In the genomic region with DNA sequence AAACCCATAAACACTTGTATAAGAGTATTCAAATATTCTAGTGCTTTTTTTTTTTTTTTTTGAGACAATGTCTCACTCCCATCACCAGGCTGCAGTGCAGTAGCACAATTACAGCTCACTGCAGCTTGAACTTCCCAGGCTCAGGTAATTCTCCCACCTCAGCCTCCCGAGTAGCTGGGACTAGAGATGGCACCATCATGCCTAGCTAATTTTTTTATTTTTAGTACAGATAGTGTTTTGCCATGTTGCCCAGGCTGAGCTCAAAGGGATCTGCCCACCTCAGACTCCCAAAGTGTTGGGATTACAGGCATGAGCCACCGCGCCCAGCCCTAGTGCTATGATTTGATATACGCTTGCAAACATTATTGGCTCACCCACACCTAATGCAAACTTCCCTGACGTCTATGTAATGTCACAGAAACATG, we compare ENCODE assay signal across 1 cellular context.
TF ChIP-seq lines count a peak whose summit lies in the region.

No MANE protein-coding gene starts in this region.

TF ChIP-seq in GM12878, 131 proteins besides CTCF, POLR2A, EP300 and RAD21 (continued from another document):
- TF ChIP-seq ZNF274 (IDR thresholded peaks at IDR 0.05; ENCODE audit: insufficient read depth, insufficient read length): no peak
- TF ChIP-seq, protein P1, sequence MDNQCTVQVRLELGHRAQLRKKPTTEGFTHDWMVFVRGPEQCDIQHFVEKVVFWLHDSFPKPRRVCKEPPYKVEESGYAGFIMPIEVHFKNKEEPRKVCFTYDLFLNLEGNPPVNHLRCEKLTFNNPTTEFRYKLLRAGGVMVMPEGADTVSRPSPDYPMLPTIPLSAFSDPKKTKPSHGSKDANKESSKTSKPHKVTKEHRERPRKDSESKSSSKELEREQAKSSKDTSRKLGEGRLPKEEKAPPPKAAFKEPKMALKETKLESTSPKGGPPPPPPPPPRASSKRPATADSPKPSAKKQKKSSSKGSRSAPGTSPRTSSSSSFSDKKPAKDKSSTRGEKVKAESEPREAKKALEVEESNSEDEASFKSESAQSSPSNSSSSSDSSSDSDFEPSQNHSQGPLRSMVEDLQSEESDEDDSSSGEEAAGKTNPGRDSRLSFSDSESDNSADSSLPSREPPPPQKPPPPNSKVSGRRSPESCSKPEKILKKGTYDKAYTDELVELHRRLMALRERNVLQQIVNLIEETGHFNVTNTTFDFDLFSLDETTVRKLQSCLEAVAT (IDR thresholded peaks at IDR 0.05): peak; percentile 73
- no peak for TF ChIP-seq WRNIP1 (IDR thresholded peaks at IDR 0.05; ENCODE audit: borderline replicate concordance, low read depth, low read length)
- 0 out of 2 replicates have a peak, but pooled peaks have one; percentile 22 for TF ChIP-seq MXI1 (IDR thresholded peaks at IDR 0.05; ENCODE audit: low read depth, low read length)
- no peak for TF ChIP-seq SMARCA5 (IDR thresholded peaks at IDR 0.05)
- peak; percentile 35; the same call in 1 of the 2 replicates for TF ChIP-seq IKZF1 (conservative IDR thresholded peaks at IDR 0.05)
- no peak for TF ChIP-seq NR2F1 (conservative IDR thresholded peaks at IDR 0.05)
- no peak for TF ChIP-seq ATF7 (IDR thresholded peaks at IDR 0.05; ENCODE audit: low read depth)
- no peak for TF ChIP-seq EED (IDR thresholded peaks at IDR 0.05; ENCODE audit: low read depth)
- no peak for TF ChIP-seq SREBF2 (IDR thresholded peaks at IDR 0.05; ENCODE audit: low read length)
- peak; percentile 15 to 27; a peak in 2 of 4 replicates for TF ChIP-seq IKZF2 (IDR thresholded peaks at IDR 0.05)
- TF ChIP-seq MTA3 (IDR thresholded peaks at IDR 0.05; ENCODE audit: borderline replicate concordance, low read length): no peak
- TF ChIP-seq MTA2 (IDR thresholded peaks at IDR 0.05; ENCODE audit: low read depth): no peak
- TF ChIP-seq, protein P2, sequence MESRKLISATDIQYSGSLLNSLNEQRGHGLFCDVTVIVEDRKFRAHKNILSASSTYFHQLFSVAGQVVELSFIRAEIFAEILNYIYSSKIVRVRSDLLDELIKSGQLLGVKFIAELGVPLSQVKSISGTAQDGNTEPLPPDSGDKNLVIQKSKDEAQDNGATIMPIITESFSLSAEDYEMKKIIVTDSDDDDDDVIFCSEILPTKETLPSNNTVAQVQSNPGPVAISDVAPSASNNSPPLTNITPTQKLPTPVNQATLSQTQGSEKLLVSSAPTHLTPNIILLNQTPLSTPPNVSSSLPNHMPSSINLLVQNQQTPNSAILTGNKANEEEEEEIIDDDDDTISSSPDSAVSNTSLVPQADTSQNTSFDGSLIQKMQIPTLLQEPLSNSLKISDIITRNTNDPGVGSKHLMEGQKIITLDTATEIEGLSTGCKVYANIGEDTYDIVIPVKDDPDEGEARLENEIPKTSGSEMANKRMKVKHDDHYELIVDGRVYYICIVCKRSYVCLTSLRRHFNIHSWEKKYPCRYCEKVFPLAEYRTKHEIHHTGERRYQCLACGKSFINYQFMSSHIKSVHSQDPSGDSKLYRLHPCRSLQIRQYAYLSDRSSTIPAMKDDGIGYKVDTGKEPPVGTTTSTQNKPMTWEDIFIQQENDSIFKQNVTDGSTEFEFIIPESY (IDR thresholded peaks at IDR 0.05): no peak
- peak; percentile 83; the same call in 1 of the 2 replicates for TF ChIP-seq ZNF384 (IDR thresholded peaks at IDR 0.05; ENCODE audit: borderline replicate concordance, low read depth, low read length)
- TF ChIP-seq BRCA1 (IDR thresholded peaks at IDR 0.05; ENCODE audit: low read depth, low read length): no peak
- no peak for TF ChIP-seq BMI1 (IDR thresholded peaks at IDR 0.05; ENCODE audit: borderline replicate concordance)
- peak; percentile 37; the same call in 1 of the 2 replicates for TF ChIP-seq SMC3 (IDR thresholded peaks at IDR 0.05; ENCODE audit: borderline replicate concordance, low read length)
